18 cellular contexts compared by ENCODE assay signal in genomic region chr1:234289538-234290305, GRCh38.
A peak's percentile ranks its signal among the peaks of the same experiment; 100 is the strongest.
DNase-seq lines count a peak whose midpoint lies in the region; ATAC-seq, FAIRE-seq and TF ChIP-seq lines count a peak whose summit lies in the region.
"Had no signal": no experiment of that assay in that cellular context is flagged by ENCODE, and none has a peak within 500 bp of the region (broad histone marks: within the 10 kb centered on the region; RNA-seq: fewer than 3 reads in every experiment).

No MANE protein-coding gene starts in this region.

- H4K20me1 ChIP-seq in H1 (replicated peaks in 1 of 2; ENCODE audit: control insufficient read depth in 1 of 2, insufficient read depth in 2 of 2, low read length in 2 of 2): no peaks in the 10 kb centered on the region
- H4K20me1 ChIP-seq: BLaER1 treated with 17β-estradiol and CSF1 and Interleukin-3, amounts not matched to agents 10 nM and 100 nM had no signal

- TF ChIP-seq CTCF in GM12865 (IDR thresholded peaks at IDR 0.05; ENCODE audit: insufficient read depth, low read depth, low read length, missing control alignments) (no peak), H1 (IDR thresholded peaks at IDR 0.05; ENCODE audit: control extremely low read depth in 1 of 3, insufficient read depth in 1 of 3, low read depth in 1 of 3, low read length in 3 of 3) (no peak)

- no peaks in the 10 kb centered on the region for H3K4me1 ChIP-seq in H1 (replicated peaks in 1 of 4; ENCODE audit: control insufficient read depth in 3 of 4, insufficient read depth in 4 of 4, low read length in 3 of 4)
- H3K4me1 ChIP-seq: BE2C; BLaER1 treated with 17β-estradiol and CSF1 and Interleukin-3, amounts not matched to agents 10 nM and 100 nM; HAP-1 had no signal

- FAIRE-seq in H1 (lab: Jason Lieb, UNC): no peak
- FAIRE-seq: GM12892, H54 had no signal

- peak; percentile 18 for DNase-seq in GM12865 (ENCODE audit: low read depth)
- DNase-seq in H1 (ENCODE audit: low read depth in 1 of 2, low spot score in 2 of 2): no peak
- DNase-seq in DMS153 (lab: John Stamatoyannopoulos, UW): no peak
- no peak for DNase-seq in AG08395 (ENCODE audit: low spot score)
- DNase-seq in NCI-H2029 treated with DMSO at 0.1 percent for 48 hours (lab: John Stamatoyannopoulos, UW): no peak
- DNase-seq: AML-193; BE2C; CD4-positive, alpha-beta T cell; CD8-positive, alpha-beta memory T cell; DMS79; GDM1; HFFc6 had no signal

- no peaks in the 10 kb centered on the region for H3K79me2 ChIP-seq in H1 (ENCODE audit: control insufficient read depth in 1 of 2, insufficient read depth in 2 of 2, low read length in 2 of 2)

- no peaks in the 10 kb centered on the region for H3K23me2 ChIP-seq in H1 (ENCODE audit: low read depth, low read length)

- 95% methylated on average over 2 of the region's 2 CpGs; no CpG with 5 or more reads in 1 of the 2 experiments for WGBS in H1 (ENCODE audit: extremely low coverage in 1 of 2, insufficient coverage in 1 of 2, insufficient read length in 1 of 2, insufficient replicate concordance in 2 of 2, low coverage in 1 of 2, low lambda C conversion rate in 2 of 2, missing lambda C conversion rate in 1 of 2), 2 experiments

- no peaks in the 10 kb centered on the region for H3K79me1 ChIP-seq in H1 (ENCODE audit: low read depth, low read length)

- TF ChIP-seq EP300 in H1 (IDR thresholded peaks at IDR 0.05; ENCODE audit: borderline replicate concordance in 1 of 2, low read depth in 2 of 2, low read length in 2 of 2): no peak

- H2BK5ac ChIP-seq in H1 (ENCODE audit: low read depth, low read length): no peak overlapping the region

- POLR2A ChIA-PET in H1 (lab: Charles Lee; ENCODE audit: partially characterized antibody): interaction anchor here (0.6 kb wide), 1 partner anchor 92 kb away, joined by 3 read pairs; no protein-coding TSS in a partner anchor

- no peak overlapping the region for H2BK15ac ChIP-seq in H1 (ENCODE audit: low read length)

- no peak overlapping the region for H3K9ac ChIP-seq in H1 (replicated peaks in 1 of 4; ENCODE audit: extremely low read depth in 1 of 4, low read depth in 3 of 4, low read length in 3 of 4)
- H3K9ac ChIP-seq: BLaER1 treated with 17β-estradiol and CSF1 and Interleukin-3, amounts not matched to agents 10 nM and 100 nM had no signal

- H3K18ac ChIP-seq in H1 (ENCODE audit: extremely low read depth, low read length): no peak overlapping the region

- TF ChIP-seq POLR2A in H1 (IDR thresholded peaks at IDR 0.05; ENCODE audit: control extremely low read depth in 1 of 2, low read depth in 2 of 2, low read length in 2 of 2): no peak

- no peak overlapping the region for H3K14ac ChIP-seq in H1 (ENCODE audit: insufficient read length)

- no peak overlapping the region for H2AK5ac ChIP-seq in H1 (ENCODE audit: low read depth, low read length)

- H3K23ac ChIP-seq in H1 (ENCODE audit: insufficient read length): no peak overlapping the region

- H3K9me3 ChIP-seq in H1 (ENCODE audit: insufficient read depth in 2 of 2, low read depth in 1 of 2, low read length in 1 of 2): peaks cover 3 to 7% of the 10 kb centered on the region in 2 experiments; a peak in 1 of 4 replicates
- H3K9me3 ChIP-seq: BE2C, HAP-1 had no signal

- H2BK20ac ChIP-seq in H1 (ENCODE audit: low read length): no peak overlapping the region

- no peak overlapping the region for H2BK120ac ChIP-seq in H1 (replicated peaks; ENCODE audit: low read depth, low read length)

- H4K5ac ChIP-seq in H1 (ENCODE audit: insufficient read length, low read depth, low read length): no peak overlapping the region

- no peaks in the 10 kb centered on the region for H3K36me3 ChIP-seq in H1 (ENCODE audit: control insufficient read depth in 2 of 4, insufficient read depth in 4 of 4, low read length in 3 of 4)
- H3K36me3 ChIP-seq: BE2C; BLaER1 treated with 17β-estradiol and CSF1 and Interleukin-3, amounts not matched to agents 10 nM and 100 nM; HAP-1 had no signal

- H3K4me2 ChIP-seq in H1 (ENCODE audit: insufficient read depth in 1 of 2, low read depth in 2 of 2, low read length in 2 of 2): no peak overlapping the region
- H3K4me2 ChIP-seq: BLaER1 treated with 17β-estradiol and CSF1 and Interleukin-3, amounts not matched to agents 10 nM and 100 nM; GM23338 had no signal

- no peak for TF ChIP-seq RAD21 in H1 (IDR thresholded peaks at IDR 0.05 in 1 of 2, conservative IDR thresholded peaks at IDR 0.05 in 1 of 2; ENCODE audit: low read depth in 2 of 2, low read length in 2 of 2)

- no peak overlapping the region for H2BK12ac ChIP-seq in H1 (ENCODE audit: low read depth, low read length)

- H2AFZ ChIP-seq in H1 (ENCODE audit: low read length): no peak overlapping the region
- H2AFZ ChIP-seq: GM23338 had no signal

- no peak overlapping the region for H3K56ac ChIP-seq in H1 (replicated peaks; ENCODE audit: insufficient read length, low read depth, low read length)

- H3K4ac ChIP-seq in H1 (replicated peaks; ENCODE audit: insufficient read length, low read depth, low read length): no peak overlapping the region

- CTCF ChIA-PET in H1 (lab: Charles Lee; ENCODE audit: partially characterized antibody): interaction anchor here (0.8 to 2.9 kb wide), 5 partner anchors 11 to 123 kb away, joined by 3 to 16 read pairs (median 4); no protein-coding TSS in a partner anchor

- H4K91ac ChIP-seq in H1 (replicated peaks; ENCODE audit: insufficient read length, low read length): no peak overlapping the region

- H3K27me3 ChIP-seq in H1 (replicated peaks in 1 of 4; ENCODE audit: control insufficient read depth in 3 of 4, extremely low read depth in 1 of 4, insufficient read depth in 3 of 4, low read length in 3 of 4): no peaks in the 10 kb centered on the region
- H3K27me3 ChIP-seq: BLaER1 treated with 17β-estradiol and CSF1 and Interleukin-3, amounts not matched to agents 10 nM and 100 nM had no signal

- H4K8ac ChIP-seq in H1 (ENCODE audit: extremely low read depth, insufficient read depth, low read length): no peak overlapping the region

- H3K27ac ChIP-seq in H1 (ENCODE audit: low read depth, low read length): no peak overlapping the region
- H3K27ac ChIP-seq: BLaER1 treated with 17β-estradiol and CSF1 and Interleukin-3, amounts not matched to agents 10 nM and 100 nM had no signal

- ATAC-seq in HG02610 (IDR thresholded peaks at IDR 0.05; ENCODE audit: unreplicated experiment): peak; percentile 55
- ATAC-seq: GM23338 had no signal

- H3K4me3 ChIP-seq in GM12865 (ENCODE audit: low read depth, low read length): no peak overlapping the region
- H3K4me3 ChIP-seq in H1 (ENCODE audit: extremely low read depth in 1 of 4, insufficient read depth in 2 of 4, low read depth in 3 of 4, low read length in 4 of 4): no peak overlapping the region
- H3K4me3 ChIP-seq: BLaER1 treated with 17β-estradiol and CSF1 and Interleukin-3, amounts not matched to agents 10 nM and 100 nM; GM23338; HAP-1 had no signal

TF ChIP-seq in H1, 55 proteins besides CTCF, POLR2A, EP300 and RAD21:
- TF ChIP-seq POU5F1 (IDR thresholded peaks at IDR 0.05; ENCODE audit: low read depth, low read length): no peak
- 0 out of 2 replicates have a peak, but pooled peaks have one; percentile 27 for TF ChIP-seq KDM1A (IDR thresholded peaks at IDR 0.05; ENCODE audit: borderline replicate concordance, low read length)
TF ChIP-seq in H1: peak in this region for 1.
